In the genomic region with DNA sequence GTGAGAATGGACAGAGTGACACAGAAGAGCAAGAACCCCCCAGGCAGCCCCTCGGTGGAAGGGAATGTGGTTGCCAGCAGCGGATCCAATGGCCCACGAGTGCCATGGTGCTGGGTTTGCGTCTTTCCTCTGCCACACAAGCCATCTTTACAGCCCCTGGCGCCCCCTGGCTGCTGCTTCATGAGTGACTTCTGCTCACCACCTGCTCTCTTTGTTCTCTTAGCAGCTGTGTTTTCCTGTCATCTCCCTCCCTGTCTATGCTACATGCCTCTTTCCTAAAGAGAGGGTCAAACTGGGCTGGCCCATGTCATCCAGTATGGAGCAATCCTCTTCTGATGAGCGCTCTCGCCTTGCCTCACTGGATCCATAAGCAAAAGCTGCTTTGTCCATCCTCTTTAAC, we compare ENCODE assay signal across 9 cellular contexts.
DNase-seq lines count a peak whose midpoint lies in the region; ATAC-seq and TF ChIP-seq lines count a peak whose summit lies in the region.
"Had no signal": no experiment of that assay in that cellular context is flagged by ENCODE, and none has a peak within 500 bp of the region (broad histone marks: within the 10 kb centered on the region; RNA-seq: fewer than 3 reads in every experiment).

No MANE protein-coding gene starts in this region.

- H3K9me3 Mint-ChIP-seq in osteocyte (ENCODE audit: unreplicated experiment): no peaks in the 10 kb centered on the region

- POLR2A ChIA-PET in HEK293T (lab: Yijun Ruan, JAX): no interaction called here
- POLR2A ChIA-PET in PC-3 (lab: Charles Lee; ENCODE audit: unreplicated experiment): no interaction called here

- no peak overlapping the region for H3K27ac Mint-ChIP-seq in osteocyte (ENCODE audit: unreplicated experiment)

- BruUV-seq in PC-3 (replicated peaks; lab: Mats Ljungman, UMichigan): no TSS peak

- no peaks in the 10 kb centered on the region for H3K27me3 ChIP-seq in DOHH2 (ENCODE audit: control insufficient read depth, low read length)
- peaks cover 86% of the 10 kb centered on the region for H3K27me3 ChIP-seq in PC-3 (ENCODE audit: low read length)
- H3K27me3 ChIP-seq in esophagus squamous epithelium: no peaks in the 10 kb centered on the region

- H3K4me2 ChIP-seq in DOHH2 (ENCODE audit: low read length): no peak overlapping the region
- no peak overlapping the region for H3K4me2 ChIP-seq in PC-3 (ENCODE audit: low read length)

- no peak overlapping the region for H2AFZ ChIP-seq in PC-3 (ENCODE audit: low read length)

- H3K27me3 Mint-ChIP-seq in osteocyte (ENCODE audit: unreplicated experiment): no peaks in the 10 kb centered on the region

- H3K4me1 ChIP-seq in DOHH2 (ENCODE audit: control insufficient read depth, low read length) (no peaks in the 10 kb centered on the region), PC-3 (ENCODE audit: insufficient read depth, low read length) (no peaks in the 10 kb centered on the region), esophagus squamous epithelium (no peaks in the 10 kb centered on the region)

- WGBS in esophagus squamous epithelium, 2 donors: 64 to 65% methylated on average over 6 to 7 of the region's 7 CpGs

- H3K9me2 ChIP-seq in DOHH2 (replicated peaks; ENCODE audit: control insufficient read depth, low read length) (no peaks in the 10 kb centered on the region), PC-3 (replicated peaks; ENCODE audit: low read length) (no peaks in the 10 kb centered on the region)

- H4K20me1 ChIP-seq in DOHH2 (ENCODE audit: control insufficient read depth, insufficient read depth, low read depth, low read length): no peaks in the 10 kb centered on the region
- no peaks in the 10 kb centered on the region for H4K20me1 ChIP-seq in PC-3 (ENCODE audit: low read length)

- TF ChIP-seq POLR2A in esophagus squamous epithelium (IDR thresholded peaks at IDR 0.05): no peak

- ATAC-seq in PC-3 (no peak), HG03139 (IDR thresholded peaks at IDR 0.05; ENCODE audit: unreplicated experiment) (no peak)

- H3K27ac ChIP-seq in DOHH2 (ENCODE audit: low read depth, low read length) (no peak overlapping the region), PC-3 (ENCODE audit: low read length) (no peak overlapping the region), esophagus squamous epithelium (no peak overlapping the region)

- H3K4me3 Mint-ChIP-seq in osteocyte (ENCODE audit: unreplicated experiment): no peak overlapping the region

- CTCF ChIA-PET in HEK293T (lab: Yijun Ruan, JAX): interaction anchor here (0.6 kb wide), 1 partner anchor 1100 kb away, joined by 3 read pairs; no protein-coding TSS in a partner anchor
- CTCF ChIA-PET in PC-3 (lab: Charles Lee): interaction anchor here (0.6 kb wide), 1 partner anchor 1066 kb away, joined by 3 read pairs; no protein-coding TSS in a partner anchor

- no peaks in the 10 kb centered on the region for H3K9me3 ChIP-seq in DOHH2 (ENCODE audit: control insufficient read depth, insufficient read depth, low read length)
- no peaks in the 10 kb centered on the region for H3K9me3 ChIP-seq in PC-3 (ENCODE audit: low read length)
- no peaks in the 10 kb centered on the region for H3K9me3 ChIP-seq in esophagus squamous epithelium

- H3K4me3 ChIP-seq in DOHH2 (ENCODE audit: low read length) (no peak overlapping the region), PC-3 (ENCODE audit: low read length) (no peak overlapping the region), esophagus squamous epithelium (no peak overlapping the region)
- H3K4me3 ChIP-seq: lung had no signal

- DNase-seq in HEK293T (ENCODE audit: extremely low spot score) (peak; percentile 34), PC-3 (peak; percentile 35), esophagus squamous epithelium (lab: John Stamatoyannopoulos, UW) (no peak), osteocyte (ENCODE audit: extremely low spot score, unreplicated experiment) (no peak), kidney glomerular epithelial cell (lab: John Stamatoyannopoulos, UW) (no peak), HCEC 1CT (no peak)

- TF ChIP-seq CTCF in DOHH2 (IDR thresholded peaks at IDR 0.05; ENCODE audit: low read depth, low read length, poor library complexity, severe bottlenecking) (peak; percentile 53), PC-3 (conservative IDR thresholded peaks at IDR 0.05; ENCODE audit: low read depth, low read length) (peak; percentile 53), esophagus squamous epithelium (IDR thresholded peaks at IDR 0.05) (peak in 5 of 6 experiments; percentile 16 to 36 (median 23)), osteocyte (IDR thresholded peaks at IDR 0.05) (peak; percentile 52)

- H3K79me2 ChIP-seq in DOHH2 (ENCODE audit: control insufficient read depth, low read length) (no peaks in the 10 kb centered on the region), PC-3 (ENCODE audit: low read length) (no peaks in the 10 kb centered on the region)

- H3F3A ChIP-seq in DOHH2 (ENCODE audit: control insufficient read depth, insufficient read depth): no peaks in the 10 kb centered on the region
- H3F3A ChIP-seq in PC-3 (ENCODE audit: low read length, unreplicated experiment): no peaks in the 10 kb centered on the region

- H3K36me3 ChIP-seq in DOHH2 (ENCODE audit: control insufficient read depth, low read length): no peaks in the 10 kb centered on the region
- no peaks in the 10 kb centered on the region for H3K36me3 ChIP-seq in PC-3 (ENCODE audit: low read depth, low read length)
- no peaks in the 10 kb centered on the region for H3K36me3 ChIP-seq in esophagus squamous epithelium

- H3K36me3 Mint-ChIP-seq in osteocyte (ENCODE audit: unreplicated experiment): no peaks in the 10 kb centered on the region

- H3K4me1 Mint-ChIP-seq in osteocyte (ENCODE audit: unreplicated experiment): no peaks in the 10 kb centered on the region

- no peak overlapping the region for H3K9ac ChIP-seq in PC-3 (ENCODE audit: low read length)

- intact Hi-C loops in PC-3 (cut with micrococcal nuclease): no loop called here
- intact Hi-C loops in esophagus squamous epithelium (cut with DNase I): no loop called here

TF ChIP-seq in HEK293T, 16 proteins besides CTCF, POLR2A, EP300 and RAD21:
- TF ChIP-seq NFRKB (IDR thresholded peaks at IDR 0.05): no peak
- TF ChIP-seq TARDBP (IDR thresholded peaks at IDR 0.05): no peak
- TF ChIP-seq LEF1 (IDR thresholded peaks at IDR 0.05; ENCODE audit: borderline replicate concordance): no peak
- TF ChIP-seq SP1 (IDR thresholded peaks at IDR 0.05): no peak
- TF ChIP-seq CTBP1 (IDR thresholded peaks at IDR 0.05; ENCODE audit: borderline replicate concordance): no peak
- no peak for TF ChIP-seq FOXA1 (IDR thresholded peaks at IDR 0.05)
- TF ChIP-seq HDGF (IDR thresholded peaks at IDR 0.05; ENCODE audit: borderline replicate concordance): no peak
- no peak for TF ChIP-seq L3MBTL2 (conservative IDR thresholded peaks at IDR 0.05)
- no peak for TF ChIP-seq ELF4 (IDR thresholded peaks at IDR 0.05)
- no peak for TF ChIP-seq FOXM1 (IDR thresholded peaks at IDR 0.05; ENCODE audit: borderline replicate concordance)
- TF ChIP-seq, protein P1, sequence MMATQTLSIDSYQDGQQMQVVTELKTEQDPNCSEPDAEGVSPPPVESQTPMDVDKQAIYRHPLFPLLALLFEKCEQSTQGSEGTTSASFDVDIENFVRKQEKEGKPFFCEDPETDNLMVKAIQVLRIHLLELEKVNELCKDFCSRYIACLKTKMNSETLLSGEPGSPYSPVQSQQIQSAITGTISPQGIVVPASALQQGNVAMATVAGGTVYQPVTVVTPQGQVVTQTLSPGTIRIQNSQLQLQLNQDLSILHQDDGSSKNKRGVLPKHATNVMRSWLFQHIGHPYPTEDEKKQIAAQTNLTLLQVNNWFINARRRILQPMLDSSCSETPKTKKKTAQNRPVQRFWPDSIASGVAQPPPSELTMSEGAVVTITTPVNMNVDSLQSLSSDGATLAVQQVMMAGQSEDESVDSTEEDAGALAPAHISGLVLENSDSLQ (IDR thresholded peaks at IDR 0.05): no peak

Comparison
In these comparisons a context has a peak if more than half of its experiments do, and no peak if none do; other contexts are left out.
1. DNase-seq: peak in HEK293T (single experiment) and PC-3 (single experiment); none in esophagus squamous epithelium (single experiment), osteocyte (single experiment), kidney glomerular epithelial cell (single experiment) and HCEC 1CT (single experiment).
2. Peak in every context shown above with its lines, with median percentiles within 50 percentile points of each other: CTCF ChIP-seq.